Comparison of ENCODE assay signal across 10 cellular contexts in genomic region chr11:2741377-2742131, GRCh38. TPM values are rescaled to one million over a fixed set of nuclear protein-coding genes. Genes with fewer than 3 reads are reported as not detected.
DNase-seq lines count a peak whose midpoint lies in the region; ATAC-seq and TF ChIP-seq lines count a peak whose summit lies in the region.
"Had no signal": no experiment of that assay in that cellular context is flagged by ENCODE, and none has a peak within 500 bp of the region (broad histone marks: within the 10 kb centered on the region; RNA-seq: fewer than 3 reads in every experiment).

No MANE protein-coding gene starts in this region.

- H3K4me1 ChIP-seq in right atrium auricular region (peaks cover 0 to 14% of the 10 kb centered on the region in 2 donors), mesendoderm (ENCODE audit: control insufficient read depth, low read depth, low read length) (no peaks in the 10 kb centered on the region)

- no peak overlapping the region for H2BK120ac ChIP-seq in mesendoderm (ENCODE audit: low read depth, low read length)

- no peak overlapping the region for H2BK15ac ChIP-seq in mesendoderm (replicated peaks; ENCODE audit: low read depth)

- H3K4ac ChIP-seq in mesendoderm (ENCODE audit: low read depth, low read length), result no peak overlapping the region

- H3K27ac ChIP-seq in right atrium auricular region (no peak overlapping the region), mesendoderm (ENCODE audit: low read depth, low read length) (no peak overlapping the region)

- ATAC-seq in Right ventricle myocardium superior (ENCODE audit: poor library complexity) (peak; percentile 47), GM18502 (IDR thresholded peaks at IDR 0.05; ENCODE audit: poor library complexity, unreplicated experiment) (no peak)

- intact Hi-C loops in Right ventricle myocardium superior (cut with DNase I), result no loop called here

- H2AK5ac ChIP-seq in mesendoderm (ENCODE audit: low read length), result no peak overlapping the region

- no peak overlapping the region for H3K23ac ChIP-seq in mesendoderm (ENCODE audit: low read length)

- H4K5ac ChIP-seq in mesendoderm (ENCODE audit: low read length), result no peak overlapping the region

- no peaks in the 10 kb centered on the region for H3K27me3 ChIP-seq in right atrium auricular region
- H3K27me3 ChIP-seq in mesendoderm (ENCODE audit: insufficient read depth, low read length, poor library complexity), result no peaks in the 10 kb centered on the region

- peak overlapping the region; percentile 42 for H3K56ac ChIP-seq in mesendoderm (ENCODE audit: low read length)

- DNase-seq in Right ventricle myocardium superior (peak; percentile 41), right atrium auricular region (ENCODE audit: low spot score) (no peak), brain pericyte (ENCODE audit: low read depth, low spot score) (peak; percentile 85), mesendoderm (peak; percentile 60), SW480 (ENCODE audit: low spot score) (no peak)
- DNase-seq in stimulated activated CD4-positive, alpha-beta T cell treated with anti-CD3 and anti-CD28 coated beads, Interleukin-4, amount 100 ng/mL, for 24 hours, result no peak
- no peak for DNase-seq in stimulated activated naive CD4-positive, alpha-beta T cell (lab: John Stamatoyannopoulos, UW)
- DNase-seq: kidney glomerular epithelial cell, NCI-H526 treated with DMSO at 0.1 percent for 48 hours had no signal

- H3K9me3 ChIP-seq in right atrium auricular region, result no peaks in the 10 kb centered on the region

- no peak overlapping the region for H4K8ac ChIP-seq in mesendoderm (ENCODE audit: low read depth, low read length)

- no peak overlapping the region for H2BK5ac ChIP-seq in mesendoderm (ENCODE audit: low read length)

- H3K18ac ChIP-seq in mesendoderm (ENCODE audit: low read length), result no peak overlapping the region

- no peak overlapping the region for H3K4me2 ChIP-seq in mesendoderm (ENCODE audit: low read length)

- no peaks in the 10 kb centered on the region for H3K36me3 ChIP-seq in right atrium auricular region
- H3K36me3 ChIP-seq in mesendoderm (ENCODE audit: control insufficient read depth, insufficient read depth, low read length), result no peaks in the 10 kb centered on the region

- no peaks in the 10 kb centered on the region for H3K79me2 ChIP-seq in mesendoderm (ENCODE audit: control insufficient read depth, insufficient read depth, low read length)

- TF ChIP-seq CTCF in right atrium auricular region (IDR thresholded peaks at IDR 0.05), result no peak

- H3K9ac ChIP-seq in mesendoderm (ENCODE audit: low read length), result no peak overlapping the region

- H3K79me1 ChIP-seq in mesendoderm (ENCODE audit: low read length), result no peaks in the 10 kb centered on the region

- whole genome bisulfite sequencing in mesendoderm (ENCODE audit: extremely low coverage, insufficient coverage, low lambda C conversion rate), result no CpG with 5 or more reads among the region's 18 CpGs

- H3K4me3 ChIP-seq in right atrium auricular region (no peak overlapping the region), mesendoderm (ENCODE audit: low read length) (no peak overlapping the region)

RNA-seq across cellular contexts. Expression of gene KCNQ1OT1, which starts 41.8 kb away (rescaled TPM):
- total RNA-seq in Right ventricle myocardium superior, result 0.35 TPM
- total RNA-seq in right atrium auricular region, result under 1 TPM; 0.35 to 0.37 TPM
- polyA plus RNA-seq in mesendoderm (2013, experiment 1 of 2), result 0.04 TPM
- 0.04 TPM for polyA plus RNA-seq in mesendoderm (2013, experiment 2 of 2)

Comparison
In these comparisons a context has a peak if more than half of its experiments do, and no peak if none do; other contexts are left out.
1. DNase-seq: peak in Right ventricle myocardium superior (single experiment), brain pericyte (single experiment) and mesendoderm (single experiment); none in right atrium auricular region (single experiment), SW480 (single experiment), stimulated activated CD4-positive, alpha-beta T cell treated with anti-CD3 and anti-CD28 coated beads, Interleukin-4, amount 100 ng/mL, for 24 hours (single experiment) and stimulated activated naive CD4-positive, alpha-beta T cell (0 of 6).